14 cellular contexts compared by ENCODE assay signal in the genomic region with DNA sequence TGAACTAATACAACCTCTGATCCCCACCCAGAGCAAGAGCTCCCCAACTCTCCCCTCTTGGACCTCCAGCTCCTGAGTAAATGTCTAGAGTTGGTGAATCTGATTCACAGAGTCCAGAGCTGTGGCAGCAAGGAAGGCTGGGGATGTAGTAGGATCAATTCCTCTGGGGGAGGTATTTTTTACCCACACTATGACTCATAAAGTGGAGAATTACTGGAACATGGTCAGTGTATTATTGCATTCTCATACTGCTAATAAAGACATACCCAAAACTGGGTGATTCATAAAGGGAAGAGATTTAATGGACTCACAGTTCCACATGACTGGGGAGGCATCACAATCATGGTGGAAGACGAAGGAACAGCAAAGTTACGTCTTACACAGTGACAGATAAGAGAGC.
A peak's percentile ranks its signal among the peaks of the same experiment; 100 is the strongest.
DNase-seq lines count a peak whose midpoint lies in the region; ATAC-seq and TF ChIP-seq lines count a peak whose summit lies in the region.
"Had no signal": no experiment of that assay in that cellular context is flagged by ENCODE, and none has a peak within 500 bp of the region (broad histone marks: within the 10 kb centered on the region; RNA-seq: fewer than 3 reads in every experiment).

No MANE protein-coding gene starts in this region.

- POLR2A ChIA-PET in naive thymus-derived CD4-positive, alpha-beta T cell (lab: Charles Lee): no interaction called here

- H3K27ac ChIP-seq in epithelial cell of prostate (peak overlapping the region; percentile 33), osteoblast (ENCODE audit: low read depth, low read length) (peak overlapping the region; percentile 3)
- H3K27ac ChIP-seq in naive thymus-derived CD4-positive, alpha-beta T cell (ENCODE audit: low read depth, low read length): no peak overlapping the region
- H3K27ac ChIP-seq: adrenal gland, stomach had no signal

- peak overlapping the region; percentile 11 for H3K4me2 ChIP-seq in osteoblast (ENCODE audit: insufficient read depth, low read length)

- H4K20me1 ChIP-seq in osteoblast (ENCODE audit: insufficient read depth, low read length): no peaks in the 10 kb centered on the region

- peaks cover 15% of the 10 kb centered on the region for H3K4me1 Mint-ChIP-seq in nephron progenitor cell
- H3K4me1 Mint-ChIP-seq in naive thymus-derived CD4-positive, alpha-beta T cell: no peaks in the 10 kb centered on the region
- H3K4me1 Mint-ChIP-seq: WTC11 had no signal

- H3K36me3 Mint-ChIP-seq in nephron progenitor cell (ENCODE audit: low read depth): no peaks in the 10 kb centered on the region
- no peaks in the 10 kb centered on the region for H3K36me3 Mint-ChIP-seq in naive thymus-derived CD4-positive, alpha-beta T cell
- H3K36me3 Mint-ChIP-seq: WTC11 had no signal

- H3K4me3 Mint-ChIP-seq in nephron progenitor cell: no peak overlapping the region
- no peak overlapping the region for H3K4me3 Mint-ChIP-seq in naive thymus-derived CD4-positive, alpha-beta T cell
- H3K4me3 Mint-ChIP-seq: CD4-positive, alpha-beta T cell; WTC11 had no signal

- H3K4me3 ChIP-seq in osteoblast (ENCODE audit: insufficient read depth, low read length): no peak overlapping the region
- H3K4me3 ChIP-seq in naive thymus-derived CD4-positive, alpha-beta T cell (ENCODE audit: low read length): no peak overlapping the region
- H3K4me3 ChIP-seq: adrenal gland, stomach had no signal

- TF ChIP-seq CTCF in osteoblast (IDR thresholded peaks at IDR 0.05; ENCODE audit: extremely low read depth, low read depth, low read length) (no peak), nephron progenitor cell (IDR thresholded peaks at IDR 0.05) (no peak)

- H3K27me3 ChIP-seq in osteoblast (ENCODE audit: insufficient read depth, low read length): no peaks in the 10 kb centered on the region
- H3K27me3 ChIP-seq in naive thymus-derived CD4-positive, alpha-beta T cell (ENCODE audit: control insufficient read depth in 2 of 2, insufficient read depth in 2 of 2, low read length in 2 of 2): no peaks in the 10 kb centered on the region
- H3K27me3 ChIP-seq: adrenal gland, stomach had no signal

- no peaks in the 10 kb centered on the region for H3K9me3 ChIP-seq in osteoblast (ENCODE audit: low read depth, low read length)
- no peaks in the 10 kb centered on the region for H3K9me3 ChIP-seq in naive thymus-derived CD4-positive, alpha-beta T cell (ENCODE audit: control insufficient read depth in 2 of 3, low read length in 3 of 3)
- H3K9me3 ChIP-seq: adrenal gland, stomach had no signal

- H3K4me1 ChIP-seq in osteoblast (ENCODE audit: insufficient read depth, low read length): peaks cover 9% of the 10 kb centered on the region
- H3K4me1 ChIP-seq in naive thymus-derived CD4-positive, alpha-beta T cell (ENCODE audit: control insufficient read depth in 2 of 2, insufficient read depth in 2 of 2, low read length in 2 of 2): no peaks in the 10 kb centered on the region
- H3K4me1 ChIP-seq: adrenal gland, stomach had no signal

- H2AFZ ChIP-seq in osteoblast (ENCODE audit: low read length): peak overlapping the region; percentile 35

- H3K79me2 ChIP-seq in osteoblast (ENCODE audit: insufficient read depth, low read length): no peaks in the 10 kb centered on the region

- intact Hi-C loops in naive thymus-derived CD4-positive, alpha-beta T cell (cut with micrococcal nuclease): no loop called here

- CTCF ChIA-PET in naive thymus-derived CD4-positive, alpha-beta T cell (lab: Charles Lee): no interaction called here

- H3K27me3 Mint-ChIP-seq in nephron progenitor cell (ENCODE audit: low read depth, poor library complexity): peaks cover 10% of the 10 kb centered on the region
- peaks cover 0 to 7% (median 0%) of the 10 kb centered on the region in 5 donors for H3K27me3 Mint-ChIP-seq in naive thymus-derived CD4-positive, alpha-beta T cell

- ATAC-seq in naive thymus-derived CD4-positive, alpha-beta T cell: no peak
- ATAC-seq: WTC11 had no signal

- H3K36me3 ChIP-seq in osteoblast (ENCODE audit: insufficient read depth, low read length): no peaks in the 10 kb centered on the region
- no peaks in the 10 kb centered on the region for H3K36me3 ChIP-seq in naive thymus-derived CD4-positive, alpha-beta T cell (ENCODE audit: control insufficient read depth in 2 of 3, insufficient read depth in 3 of 3, low read length in 3 of 3)
- H3K36me3 ChIP-seq: adrenal gland, stomach had no signal

- DNase-seq in Daoy (ENCODE audit: low read depth) (peak; percentile 42), NCI-H226 (peak; percentile 64), epithelial cell of prostate (ENCODE audit: low read depth, low spot score) (peak; percentile 67), osteoblast (ENCODE audit: insufficient read length, low spot score, missing footprints) (peak; percentile 89), nephron progenitor cell (no peak), KG1 (lab: John Stamatoyannopoulos, UW) (no peak), cerebellum (ENCODE audit: low spot score) (no peak)
- no peak for DNase-seq in naive thymus-derived CD4-positive, alpha-beta T cell
- DNase-seq: adrenal gland; CD4-positive, alpha-beta T cell; effector memory CD4-positive, alpha-beta T cell; retina; stomach had no signal

- H3K27ac Mint-ChIP-seq in nephron progenitor cell: no peak overlapping the region
- no peak overlapping the region for H3K27ac Mint-ChIP-seq in naive thymus-derived CD4-positive, alpha-beta T cell
- H3K27ac Mint-ChIP-seq: CD4-positive, alpha-beta T cell; WTC11 had no signal

- no peaks in the 10 kb centered on the region for H3K9me3 Mint-ChIP-seq in nephron progenitor cell
- H3K9me3 Mint-ChIP-seq in naive thymus-derived CD4-positive, alpha-beta T cell: peaks cover 0 to 3% (median 0%) of the 10 kb centered on the region in 11 donors
- H3K9me3 Mint-ChIP-seq: CD4-positive, alpha-beta T cell; WTC11 had no signal

Comparison
In these comparisons a context has a peak if more than half of its experiments do, and no peak if none do; other contexts are left out.
1. DNase-seq: peak in Daoy (single experiment), NCI-H226 (single experiment), epithelial cell of prostate (single experiment) and osteoblast (single experiment); none in nephron progenitor cell (single experiment), KG1 (single experiment), cerebellum (single experiment) and naive thymus-derived CD4-positive, alpha-beta T cell (0 of 9).